Comparison of ENCODE assay signal across 11 cellular contexts in the genomic region with DNA sequence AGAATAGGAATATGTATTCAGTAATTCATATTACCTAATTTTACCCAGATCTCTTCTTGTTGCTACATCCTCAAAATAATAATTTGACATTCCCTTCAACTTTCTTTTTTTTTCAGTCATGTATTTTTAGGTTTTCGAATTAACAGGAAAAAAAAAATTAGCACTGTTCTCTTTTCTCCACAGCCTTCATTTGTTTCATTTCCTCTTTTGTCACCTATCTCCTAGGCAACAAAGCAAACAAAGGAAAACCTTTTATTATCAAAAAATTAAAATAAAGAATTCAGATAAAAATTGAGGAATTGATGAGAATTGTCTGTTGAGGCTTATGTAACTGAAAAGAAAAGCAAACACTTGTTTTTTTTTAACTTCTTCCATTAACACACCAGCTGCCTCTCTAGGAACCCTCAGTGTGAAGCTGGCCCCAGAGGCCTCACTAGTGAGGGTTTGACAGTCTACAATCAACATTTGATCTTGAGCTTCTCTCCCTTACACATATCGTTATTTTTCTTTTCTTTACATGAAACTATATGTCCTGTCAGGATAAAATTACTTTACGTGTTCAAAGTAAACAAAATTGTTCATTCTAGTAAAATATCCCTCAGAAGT.
DNase-seq lines count a peak whose midpoint lies in the region; ATAC-seq, FAIRE-seq and TF ChIP-seq lines count a peak whose summit lies in the region.
"Had no signal": no experiment of that assay in that cellular context is flagged by ENCODE, and none has a peak within 500 bp of the region (broad histone marks: within the 10 kb centered on the region; RNA-seq: fewer than 3 reads in every experiment).

No MANE protein-coding gene starts in this region.

- H3K4me3 ChIP-seq in cardiac fibroblast (replicated peaks in 1 of 2; ENCODE audit: low read depth in 2 of 2, low read length in 2 of 2): no peak overlapping the region
- no peak overlapping the region for H3K4me3 ChIP-seq in uterus

- no peaks in the 10 kb centered on the region for H3K4me1 ChIP-seq in uterus

- TF ChIP-seq POLR2A in H54 (IDR thresholded peaks at IDR 0.05; ENCODE audit: low read depth, low read length): no peak
- no peak for TF ChIP-seq POLR2A in uterus (IDR thresholded peaks at IDR 0.05)

- no peaks in the 10 kb centered on the region for H3K9me3 ChIP-seq in uterus

- TF ChIP-seq CTCF in cardiac fibroblast (IDR thresholded peaks at IDR 0.05; ENCODE audit: low read depth, low read length) (no peak), mesothelial cell of epicardium (IDR thresholded peaks at IDR 0.05; ENCODE audit: unreplicated experiment) (no peak), uterus (IDR thresholded peaks at IDR 0.05) (no peak)

- no peak for FAIRE-seq in H54 (lab: Jason Lieb, UNC)

- H3K36me3 ChIP-seq in uterus: no peaks in the 10 kb centered on the region

- no peak overlapping the region for H3K4me3 Mint-ChIP-seq in mesothelial cell of epicardium
- H3K4me3 Mint-ChIP-seq: activated CD4-positive, alpha-beta T cell treated with anti-CD3 and anti-CD28 coated beads, Interleukin-2, amount 10 ng/mL, durations not matched to agents 7 days and 5 days; central memory CD8-positive, alpha-beta T cell had no signal

- H3K27ac ChIP-seq in uterus: no peak overlapping the region

- intact Hi-C loops in uterus (cut with DNase I; ENCODE audit: low total_unique reads): no loop called here

- H3K27me3 Mint-ChIP-seq in mesothelial cell of epicardium (ENCODE audit: low read depth): no peaks in the 10 kb centered on the region
- H3K27me3 Mint-ChIP-seq: activated CD4-positive, alpha-beta T cell treated with anti-CD3 and anti-CD28 coated beads, Interleukin-2, amount 10 ng/mL, durations not matched to agents 7 days and 5 days; central memory CD8-positive, alpha-beta T cell had no signal

- H3K4me1 Mint-ChIP-seq in mesothelial cell of epicardium: peaks cover 8% of the 10 kb centered on the region
- H3K4me1 Mint-ChIP-seq: activated CD4-positive, alpha-beta T cell treated with anti-CD3 and anti-CD28 coated beads, Interleukin-2, amount 10 ng/mL, durations not matched to agents 7 days and 5 days; central memory CD8-positive, alpha-beta T cell had no signal

- H3K36me3 Mint-ChIP-seq in mesothelial cell of epicardium: no peaks in the 10 kb centered on the region

- ATAC-seq in GM18508 (IDR thresholded peaks at IDR 0.05; ENCODE audit: insufficient read depth, unreplicated experiment) (peak; percentile 44), GM21717 (IDR thresholded peaks at IDR 0.05; ENCODE audit: unreplicated experiment) (peak; percentile 71), HG03469 (IDR thresholded peaks at IDR 0.05; ENCODE audit: unreplicated experiment) (peak; percentile 67)
- ATAC-seq: left ventricle myocardium superior had no signal

- DNase-seq in cardiac fibroblast (ENCODE audit: low read depth in 2 of 2) (peak; percentile 11 to 18), H54 (ENCODE audit: insufficient read length, low spot score) (no peak), mesothelial cell of epicardium (ENCODE audit: low spot score in 2 of 2, unreplicated experiment in 2 of 2) (no peak), kidney glomerular epithelial cell (lab: John Stamatoyannopoulos, UW) (no peak), uterus (no peak)
- DNase-seq: activated CD4-positive, alpha-beta T cell treated with anti-CD3 and anti-CD28 coated beads, Interleukin-2, amount 10 ng/mL, durations not matched to agents 7 days and 5 days; left ventricle myocardium superior had no signal

- H3K9me3 Mint-ChIP-seq in mesothelial cell of epicardium: peaks cover 6% of the 10 kb centered on the region
- H3K9me3 Mint-ChIP-seq: activated CD4-positive, alpha-beta T cell treated with anti-CD3 and anti-CD28 coated beads, Interleukin-2, amount 10 ng/mL, durations not matched to agents 7 days and 5 days; central memory CD8-positive, alpha-beta T cell had no signal

- H3K27me3 ChIP-seq in uterus: no peaks in the 10 kb centered on the region

- H3K27ac Mint-ChIP-seq in mesothelial cell of epicardium: no peak overlapping the region
- H3K27ac Mint-ChIP-seq: activated CD4-positive, alpha-beta T cell treated with anti-CD3 and anti-CD28 coated beads, Interleukin-2, amount 10 ng/mL, durations not matched to agents 7 days and 5 days had no signal

Comparison
In these comparisons a context has a peak if more than half of its experiments do, and no peak if none do; other contexts are left out.
1. DNase-seq: peak in cardiac fibroblast (2 of 2); none in H54 (single experiment), mesothelial cell of epicardium (0 of 2), kidney glomerular epithelial cell (single experiment) and uterus (0 of 2).
2. Peak in every context shown above with its lines, with median percentiles within 50 percentile points of each other: ATAC-seq.